In the genomic region with DNA sequence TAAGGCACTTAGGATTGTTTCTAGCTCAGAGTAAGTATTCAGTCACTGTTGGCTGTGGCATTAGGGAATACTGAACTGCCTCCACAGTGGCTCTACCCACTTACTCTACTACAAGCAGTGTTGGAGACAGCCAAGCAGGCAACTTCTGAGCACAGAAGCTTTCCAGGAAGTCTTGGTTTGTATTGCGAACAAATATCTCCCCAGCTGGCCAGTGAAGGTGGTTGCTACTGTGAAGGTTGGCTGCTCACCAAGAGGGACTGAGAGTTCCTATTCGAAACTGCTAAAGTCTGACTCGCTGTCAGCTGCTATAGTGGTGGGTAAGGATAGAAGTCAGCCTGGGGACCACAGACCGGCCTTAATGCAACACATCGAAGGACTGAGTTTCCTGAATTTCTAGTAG, we compare ENCODE assay signal across 14 cellular contexts.
DNase-seq lines count a peak whose midpoint lies in the region; ATAC-seq and TF ChIP-seq lines count a peak whose summit lies in the region.
"Had no signal": no experiment of that assay in that cellular context is flagged by ENCODE, and none has a peak within 500 bp of the region (broad histone marks: within the 10 kb centered on the region; RNA-seq: fewer than 3 reads in every experiment).

No MANE protein-coding gene starts in this region.

- TF ChIP-seq CTCF in GM13977 (IDR thresholded peaks at IDR 0.05; ENCODE audit: extremely low read depth, insufficient read depth, missing control alignments), result no peak

- ATAC-seq in GM18858 (IDR thresholded peaks at IDR 0.05; ENCODE audit: unreplicated experiment) (peak; percentile 81), GM21526 (IDR thresholded peaks at IDR 0.05; ENCODE audit: low FRiP score, unreplicated experiment) (peak; percentile 89), HG03159 (IDR thresholded peaks at IDR 0.05; ENCODE audit: unreplicated experiment) (peak; percentile 73)
- ATAC-seq: Panc1 had no signal

- peak; percentile 15 for DNase-seq in inferior parietal cortex (ENCODE audit: extremely low spot score)
- DNase-seq in SK-N-DZ (ENCODE audit: low spot score), result no peak
- no peak for DNase-seq in A172 (ENCODE audit: low spot score)
- DNase-seq in GM13977 (ENCODE audit: low spot score), result no peak
- no peak for DNase-seq in NCI-H2227 treated with DMSO at 0.1 percent for 48 hours (lab: John Stamatoyannopoulos, UW)
- DNase-seq: cortex of kidney, DND-41, NCI-H1417, NCI-H510A, retina had no signal

- in situ Hi-C loops in GM13977 (cut with MboI; ENCODE audit: low pct_unique_long_range_greater_than_20kb, low sequenced_read_pairs, unreplicated experiment), result no loop called here
